ENCODE assay signal across 13 cellular contexts in the genomic region with DNA sequence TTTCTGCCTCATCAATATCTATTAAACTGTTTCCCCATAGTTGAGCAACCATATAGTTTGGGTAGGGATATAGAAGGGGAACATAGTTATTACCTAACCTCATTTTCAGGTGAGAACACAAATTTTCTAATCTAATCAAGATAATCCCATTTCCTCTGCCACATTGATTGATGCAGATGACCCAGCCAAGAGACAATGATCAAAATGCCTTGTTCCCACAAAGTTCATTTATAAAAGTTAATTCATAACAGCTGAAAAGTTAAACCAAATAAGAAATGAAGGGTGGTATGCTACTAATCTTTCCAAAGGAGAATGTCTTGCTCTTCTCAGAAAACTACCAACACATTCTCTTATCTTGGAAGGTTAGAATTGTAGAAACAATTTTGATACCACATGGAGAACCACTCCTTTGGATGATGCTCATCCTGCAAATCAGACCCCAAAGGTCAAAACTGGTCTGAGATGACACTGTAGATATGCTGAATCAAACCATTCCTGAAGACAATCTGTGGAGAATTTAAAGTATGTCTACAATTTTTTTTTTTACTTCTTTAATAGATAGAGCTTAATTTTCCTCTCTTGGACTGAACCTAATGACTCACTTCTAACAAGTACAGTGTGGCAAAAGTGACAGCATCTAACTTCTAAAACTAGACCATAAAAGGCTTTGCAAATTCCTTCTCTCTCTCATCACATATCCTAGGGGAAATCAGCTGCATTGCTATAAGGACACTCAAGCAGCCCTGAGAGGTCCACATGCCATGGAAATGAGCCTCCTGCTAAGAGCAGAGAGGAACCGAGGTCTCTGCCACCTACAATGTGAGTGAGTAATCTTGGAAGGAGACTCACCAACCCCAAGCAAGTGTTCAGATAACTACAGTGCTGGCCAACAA.
DNase-seq lines count a peak whose midpoint lies in the region; TF ChIP-seq lines count a peak whose summit lies in the region.
"Had no signal": no experiment of that assay in that cellular context is flagged by ENCODE, and none has a peak within 500 bp of the region (broad histone marks: within the 10 kb centered on the region; RNA-seq: fewer than 3 reads in every experiment).

No MANE protein-coding gene starts in this region.

- POLR2A ChIA-PET in SK-N-SH (lab: Yijun Ruan, JAX) = no interaction called here

- no peaks in the 10 kb centered on the region for H3K27me3 ChIP-seq in SK-N-SH (ENCODE audit: insufficient read depth)

- DNase-seq in GM04503 (ENCODE audit: low read depth) = peak; percentile 99
- no peak for DNase-seq in SK-N-SH
- DNase-seq in fibroblast of peridontal ligament (ENCODE audit: extremely low read depth) = peak; percentile 32
- DNase-seq in skeletal muscle cell (ENCODE audit: low read depth) = peak; percentile 93
- DNase-seq in middle frontal gyrus (ENCODE audit: extremely low spot score, low spot score) = no peak
- no peak for DNase-seq in NCI-H774 (lab: John Stamatoyannopoulos, UW)
- no peak for DNase-seq in NCI-H187 (lab: John Stamatoyannopoulos, UW)
- no peak for DNase-seq in activated CD4-positive, alpha-beta T cell treated with anti-CD3 and anti-CD28 coated beads for 48 hours
- DNase-seq: activated CD4-positive, alpha-beta T cell treated with anti-CD3 and anti-CD28 coated beads, Interleukin-2, amount 10 ng/mL, durations not matched to agents 24 days and 14 days; central memory CD4-positive, alpha-beta T cell; Kasumi-1; occipital lobe; stimulated activated naive CD8-positive, alpha-beta T cell treated with anti-CD3 and anti-CD28 coated beads, Interleukin-15, Interleukin-2, amounts not matched to agents 100 U/mL and 50 U/mL, for 24 hours had no signal

- 0% methylated on average over 1 of the region's 1 CpG for WGBS in SK-N-SH (ENCODE audit: low lambda C conversion rate)

- H3K79me2 ChIP-seq in SK-N-SH (ENCODE audit: insufficient read depth) = no peaks in the 10 kb centered on the region

- peak in 1 of 2 experiments; percentile 94; a peak in 3 of 4 replicates for TF ChIP-seq EP300 in SK-N-SH (IDR thresholded peaks at IDR 0.05; ENCODE audit: borderline replicate concordance in 1 of 2, low read depth in 1 of 2, low read length in 1 of 2)

- H3K9ac ChIP-seq in SK-N-SH = peak overlapping the region; percentile 41; the same call in 1 of the 2 replicates

- TF ChIP-seq RAD21 in SK-N-SH (IDR thresholded peaks at IDR 0.05; ENCODE audit: low read length) = no peak

- no peaks in the 10 kb centered on the region for H3K36me3 ChIP-seq in SK-N-SH (replicated peaks in 1 of 2; ENCODE audit: control insufficient read depth in 1 of 2, insufficient read depth in 2 of 2, low read length in 1 of 2)

- H4K20me1 ChIP-seq in SK-N-SH (ENCODE audit: insufficient read depth) = no peaks in the 10 kb centered on the region

- H3K27ac ChIP-seq in SK-N-SH (ENCODE audit: low read depth in 2 of 2, low read length in 1 of 2) = peak overlapping the region; percentile 79 to 99; a peak in 3 of 4 replicates

- H3K4me3 ChIP-seq in SK-N-SH (ENCODE audit: low read depth in 2 of 2, low read length in 1 of 2) = no peak overlapping the region
- no peak overlapping the region for H3K4me3 ChIP-seq in skeletal muscle cell (ENCODE audit: low read depth, low read length)

- H3F3A ChIP-seq in SK-N-SH (replicated peaks; ENCODE audit: insufficient read depth) = peaks cover 67% of the 10 kb centered on the region

- H3K4me1 ChIP-seq in SK-N-SH (ENCODE audit: control insufficient read depth in 1 of 2, insufficient read depth in 2 of 2, low read depth in 1 of 2, low read length in 1 of 2) = peaks cover 0 to 46% of the 10 kb centered on the region in 2 experiments; a peak in 3 of 4 replicates

- TF ChIP-seq CTCF in SK-N-SH (IDR thresholded peaks at IDR 0.05) = no peak

- H2AFZ ChIP-seq in SK-N-SH (ENCODE audit: low read depth) = peak overlapping the region; percentile 37; the same call in 1 of the 2 replicates

- H3K9me2 ChIP-seq in SK-N-SH = no peaks in the 10 kb centered on the region

- CTCF ChIA-PET in SK-N-SH (lab: Yijun Ruan, JAX) = no interaction called here

- H3K9me3 ChIP-seq in SK-N-SH = no peaks in the 10 kb centered on the region

- peak overlapping the region; percentile 49; the same call in 1 of the 2 replicates for H3K4me2 ChIP-seq in SK-N-SH

TF ChIP-seq in SK-N-SH, 30 proteins besides CTCF, POLR2A, EP300 and RAD21:
- TF ChIP-seq TAF1 (IDR thresholded peaks at IDR 0.05; ENCODE audit: borderline replicate concordance, low read depth, low read length) (peak; percentile 11; the same call in 1 of the 2 replicates), NFIC (IDR thresholded peaks at IDR 0.05; ENCODE audit: borderline replicate concordance) (peak; percentile 58), RCOR1 (IDR thresholded peaks at IDR 0.05; ENCODE audit: low read length) (no peak), MEF2A (IDR thresholded peaks at IDR 0.05; ENCODE audit: borderline replicate concordance, low read depth) (0 out of 2 replicates have a peak, but pooled peaks have one; percentile 51), YY1 (IDR thresholded peaks at IDR 0.05; ENCODE audit: low read depth) (no peak), FOSL2 (IDR thresholded peaks at IDR 0.05; ENCODE audit: borderline replicate concordance, low read depth) (peak; percentile 72), PBX3 (IDR thresholded peaks at IDR 0.05) (peak; percentile 86), REST (IDR thresholded peaks at IDR 0.05; ENCODE audit: low read depth, low read length) (no peak), TEAD4 (IDR thresholded peaks at IDR 0.05; ENCODE audit: borderline replicate concordance, insufficient read depth) (peak; percentile 80), POLR2AphosphoS5 (IDR thresholded peaks at IDR 0.05; ENCODE audit: low read depth, low read length) (0 out of 2 replicates have a peak, but pooled peaks have one; percentile 2), JUND (IDR thresholded peaks at IDR 0.05) (peak; percentile 55), FOXM1 (IDR thresholded peaks at IDR 0.05; ENCODE audit: low read depth) (peak; percentile 83), ZBTB33 (IDR thresholded peaks at IDR 0.05; ENCODE audit: borderline replicate concordance, low read depth) (0 out of 2 replicates have a peak, but pooled peaks have one; percentile 22), NRF1 (IDR thresholded peaks at IDR 0.05; ENCODE audit: low read depth, low read length) (no peak), RXRA (IDR thresholded peaks at IDR 0.05; ENCODE audit: borderline replicate concordance, low read depth) (peak; percentile 7; the same call in 1 of the 2 replicates), SIN3A (IDR thresholded peaks at IDR 0.05; ENCODE audit: borderline replicate concordance, low read depth, low read length) (no peak), TCF12 (IDR thresholded peaks at IDR 0.05) (peak; percentile 78)
- TF ChIP-seq, protein P1, sequence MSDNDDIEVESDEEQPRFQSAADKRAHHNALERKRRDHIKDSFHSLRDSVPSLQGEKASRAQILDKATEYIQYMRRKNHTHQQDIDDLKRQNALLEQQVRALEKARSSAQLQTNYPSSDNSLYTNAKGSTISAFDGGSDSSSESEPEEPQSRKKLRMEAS (IDR thresholded peaks at IDR 0.05; ENCODE audit: low read depth) = peak; percentile 65
TF ChIP-seq in SK-N-SH: peak in this region for 13.

Comparison
In these comparisons a context has a peak if more than half of its experiments do, and no peak if none do; other contexts are left out.
1. DNase-seq: peak in GM04503 (single experiment), fibroblast of peridontal ligament (single experiment) and skeletal muscle cell (single experiment); none in SK-N-SH (single experiment), middle frontal gyrus (single experiment), NCI-H774 (single experiment), NCI-H187 (0 of 2) and activated CD4-positive, alpha-beta T cell treated with anti-CD3 and anti-CD28 coated beads for 48 hours (single experiment).